ENCODE assay signal across 10 cellular contexts in genomic region chr4:155582971-155583437, GRCh38.
DNase-seq lines count a peak whose midpoint lies in the region; ATAC-seq and TF ChIP-seq lines count a peak whose summit lies in the region.
"Had no signal": no experiment of that assay in that cellular context is flagged by ENCODE, and none has a peak within 500 bp of the region (broad histone marks: within the 10 kb centered on the region; RNA-seq: fewer than 3 reads in every experiment).

No MANE protein-coding gene starts in this region.

- H3K27ac Mint-ChIP-seq in activated naive CD8-positive, alpha-beta T cell, result peak overlapping the region; percentile 75

- peak; percentile 49 for DNase-seq in DMS153 treated with DMSO at 0.1 percent for 48 hours (lab: John Stamatoyannopoulos, UW; ENCODE audit: unreplicated experiment)
- DNase-seq in Jurkat, Clone E6-1 (ENCODE audit: low read depth, low spot score), result peak; percentile 52
- DNase-seq in lung microvascular endothelial cell (ENCODE audit: low read depth in 2 of 2), result peak; percentile 12 to 56
- DNase-seq in lower leg skin (ENCODE audit: low spot score in 2 of 2), result no peak

- peak overlapping the region; percentile 46 for H3K4me3 Mint-ChIP-seq in activated naive CD8-positive, alpha-beta T cell

- ATAC-seq in HG02623 (IDR thresholded peaks at IDR 0.05; ENCODE audit: unreplicated experiment) (no peak), HG03457 (IDR thresholded peaks at IDR 0.05; ENCODE audit: unreplicated experiment) (no peak), GM21528 (IDR thresholded peaks at IDR 0.05; ENCODE audit: low FRiP score, unreplicated experiment) (no peak)

- H3K27me3 Mint-ChIP-seq in activated naive CD8-positive, alpha-beta T cell, result no peaks in the 10 kb centered on the region

- no peaks in the 10 kb centered on the region for H3K36me3 Mint-ChIP-seq in activated naive CD8-positive, alpha-beta T cell

- intact Hi-C loops in lower leg skin (cut with DNase I; ENCODE audit: low total_unique reads), result no loop called here

- no peak for TF ChIP-seq POLR2A in lower leg skin (IDR thresholded peaks at IDR 0.05)

- no peak for TF ChIP-seq CTCF in lower leg skin (IDR thresholded peaks at IDR 0.05)

- H3K9me3 Mint-ChIP-seq in activated naive CD8-positive, alpha-beta T cell (ENCODE audit: low read depth), result no peaks in the 10 kb centered on the region

- H3K4me3 ChIP-seq in Jurkat, Clone E6-1 (ENCODE audit: low read length), result no peak overlapping the region
- no peak overlapping the region for H3K4me3 ChIP-seq in lower leg skin (ENCODE audit: low read depth, poor library complexity, severe bottlenecking)
- H3K4me3 ChIP-seq: lung, SJSA1 had no signal

- peaks cover 11% of the 10 kb centered on the region for H3K4me1 Mint-ChIP-seq in activated naive CD8-positive, alpha-beta T cell (ENCODE audit: low read depth)

- WGBS in lower leg skin, 2 donors, result 42% methylated on average over 4 of the region's 4 CpGs

Comparison
In these comparisons a context has a peak if more than half of its experiments do, and no peak if none do; other contexts are left out.
1. DNase-seq: peak in DMS153 treated with DMSO at 0.1 percent for 48 hours (single experiment), Jurkat, Clone E6-1 (single experiment) and lung microvascular endothelial cell (2 of 2); none in lower leg skin (0 of 2).